1 cellular context compared by ENCODE assay signal in the genomic region with DNA sequence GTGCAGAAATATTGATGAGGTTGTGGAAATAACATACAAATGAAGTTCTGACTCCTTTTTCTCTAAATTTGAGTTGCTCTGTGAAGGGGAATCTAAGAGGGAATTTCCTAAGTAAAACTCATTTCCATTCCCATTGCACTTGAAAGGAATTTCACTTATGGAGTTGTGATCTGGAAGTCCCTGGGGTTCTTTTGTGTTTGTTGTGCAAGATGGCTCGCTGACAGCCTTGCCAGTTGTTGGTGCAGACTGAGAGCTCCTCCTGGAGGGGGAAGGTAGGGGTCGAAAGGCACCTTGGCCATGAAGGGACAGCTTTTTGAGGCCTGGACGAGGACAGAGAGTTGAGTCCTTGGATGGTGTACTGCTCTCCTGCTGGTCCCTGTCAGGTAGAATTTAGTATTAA.
TF ChIP-seq lines count a peak whose summit lies in the region.

No MANE protein-coding gene starts in this region.

TF ChIP-seq in H1, 55 proteins besides CTCF, POLR2A, EP300 and RAD21 (continued from another document):
- TF ChIP-seq, protein P1, sequence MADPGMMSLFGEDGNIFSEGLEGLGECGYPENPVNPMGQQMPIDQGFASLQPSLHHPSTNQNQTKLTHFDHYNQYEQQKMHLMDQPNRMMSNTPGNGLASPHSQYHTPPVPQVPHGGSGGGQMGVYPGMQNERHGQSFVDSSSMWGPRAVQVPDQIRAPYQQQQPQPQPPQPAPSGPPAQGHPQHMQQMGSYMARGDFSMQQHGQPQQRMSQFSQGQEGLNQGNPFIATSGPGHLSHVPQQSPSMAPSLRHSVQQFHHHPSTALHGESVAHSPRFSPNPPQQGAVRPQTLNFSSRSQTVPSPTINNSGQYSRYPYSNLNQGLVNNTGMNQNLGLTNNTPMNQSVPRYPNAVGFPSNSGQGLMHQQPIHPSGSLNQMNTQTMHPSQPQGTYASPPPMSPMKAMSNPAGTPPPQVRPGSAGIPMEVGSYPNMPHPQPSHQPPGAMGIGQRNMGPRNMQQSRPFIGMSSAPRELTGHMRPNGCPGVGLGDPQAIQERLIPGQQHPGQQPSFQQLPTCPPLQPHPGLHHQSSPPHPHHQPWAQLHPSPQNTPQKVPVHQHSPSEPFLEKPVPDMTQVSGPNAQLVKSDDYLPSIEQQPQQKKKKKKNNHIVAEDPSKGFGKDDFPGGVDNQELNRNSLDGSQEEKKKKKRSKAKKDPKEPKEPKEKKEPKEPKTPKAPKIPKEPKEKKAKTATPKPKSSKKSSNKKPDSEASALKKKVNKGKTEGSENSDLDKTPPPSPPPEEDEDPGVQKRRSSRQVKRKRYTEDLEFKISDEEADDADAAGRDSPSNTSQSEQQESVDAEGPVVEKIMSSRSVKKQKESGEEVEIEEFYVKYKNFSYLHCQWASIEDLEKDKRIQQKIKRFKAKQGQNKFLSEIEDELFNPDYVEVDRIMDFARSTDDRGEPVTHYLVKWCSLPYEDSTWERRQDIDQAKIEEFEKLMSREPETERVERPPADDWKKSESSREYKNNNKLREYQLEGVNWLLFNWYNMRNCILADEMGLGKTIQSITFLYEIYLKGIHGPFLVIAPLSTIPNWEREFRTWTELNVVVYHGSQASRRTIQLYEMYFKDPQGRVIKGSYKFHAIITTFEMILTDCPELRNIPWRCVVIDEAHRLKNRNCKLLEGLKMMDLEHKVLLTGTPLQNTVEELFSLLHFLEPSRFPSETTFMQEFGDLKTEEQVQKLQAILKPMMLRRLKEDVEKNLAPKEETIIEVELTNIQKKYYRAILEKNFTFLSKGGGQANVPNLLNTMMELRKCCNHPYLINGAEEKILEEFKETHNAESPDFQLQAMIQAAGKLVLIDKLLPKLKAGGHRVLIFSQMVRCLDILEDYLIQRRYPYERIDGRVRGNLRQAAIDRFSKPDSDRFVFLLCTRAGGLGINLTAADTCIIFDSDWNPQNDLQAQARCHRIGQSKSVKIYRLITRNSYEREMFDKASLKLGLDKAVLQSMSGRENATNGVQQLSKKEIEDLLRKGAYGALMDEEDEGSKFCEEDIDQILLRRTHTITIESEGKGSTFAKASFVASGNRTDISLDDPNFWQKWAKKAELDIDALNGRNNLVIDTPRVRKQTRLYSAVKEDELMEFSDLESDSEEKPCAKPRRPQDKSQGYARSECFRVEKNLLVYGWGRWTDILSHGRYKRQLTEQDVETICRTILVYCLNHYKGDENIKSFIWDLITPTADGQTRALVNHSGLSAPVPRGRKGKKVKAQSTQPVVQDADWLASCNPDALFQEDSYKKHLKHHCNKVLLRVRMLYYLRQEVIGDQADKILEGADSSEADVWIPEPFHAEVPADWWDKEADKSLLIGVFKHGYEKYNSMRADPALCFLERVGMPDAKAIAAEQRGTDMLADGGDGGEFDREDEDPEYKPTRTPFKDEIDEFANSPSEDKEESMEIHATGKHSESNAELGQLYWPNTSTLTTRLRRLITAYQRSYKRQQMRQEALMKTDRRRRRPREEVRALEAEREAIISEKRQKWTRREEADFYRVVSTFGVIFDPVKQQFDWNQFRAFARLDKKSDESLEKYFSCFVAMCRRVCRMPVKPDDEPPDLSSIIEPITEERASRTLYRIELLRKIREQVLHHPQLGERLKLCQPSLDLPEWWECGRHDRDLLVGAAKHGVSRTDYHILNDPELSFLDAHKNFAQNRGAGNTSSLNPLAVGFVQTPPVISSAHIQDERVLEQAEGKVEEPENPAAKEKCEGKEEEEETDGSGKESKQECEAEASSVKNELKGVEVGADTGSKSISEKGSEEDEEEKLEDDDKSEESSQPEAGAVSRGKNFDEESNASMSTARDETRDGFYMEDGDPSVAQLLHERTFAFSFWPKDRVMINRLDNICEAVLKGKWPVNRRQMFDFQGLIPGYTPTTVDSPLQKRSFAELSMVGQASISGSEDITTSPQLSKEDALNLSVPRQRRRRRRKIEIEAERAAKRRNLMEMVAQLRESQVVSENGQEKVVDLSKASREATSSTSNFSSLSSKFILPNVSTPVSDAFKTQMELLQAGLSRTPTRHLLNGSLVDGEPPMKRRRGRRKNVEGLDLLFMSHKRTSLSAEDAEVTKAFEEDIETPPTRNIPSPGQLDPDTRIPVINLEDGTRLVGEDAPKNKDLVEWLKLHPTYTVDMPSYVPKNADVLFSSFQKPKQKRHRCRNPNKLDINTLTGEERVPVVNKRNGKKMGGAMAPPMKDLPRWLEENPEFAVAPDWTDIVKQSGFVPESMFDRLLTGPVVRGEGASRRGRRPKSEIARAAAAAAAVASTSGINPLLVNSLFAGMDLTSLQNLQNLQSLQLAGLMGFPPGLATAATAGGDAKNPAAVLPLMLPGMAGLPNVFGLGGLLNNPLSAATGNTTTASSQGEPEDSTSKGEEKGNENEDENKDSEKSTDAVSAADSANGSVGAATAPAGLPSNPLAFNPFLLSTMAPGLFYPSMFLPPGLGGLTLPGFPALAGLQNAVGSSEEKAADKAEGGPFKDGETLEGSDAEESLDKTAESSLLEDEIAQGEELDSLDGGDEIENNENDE (IDR thresholded peaks at IDR 0.05; ENCODE audit: insufficient replicate concordance, low read length), result no peak
- TF ChIP-seq MAFK (IDR thresholded peaks at IDR 0.05; ENCODE audit: low read depth, low read length), result no peak
- no peak for TF ChIP-seq CREB1 (IDR thresholded peaks at IDR 0.05)
- no peak for TF ChIP-seq CHD1 (IDR thresholded peaks at IDR 0.05; ENCODE audit: low read depth, low read length)
- TF ChIP-seq TCF12 (IDR thresholded peaks at IDR 0.05; ENCODE audit: low read depth, low read length), result no peak
- no peak for TF ChIP-seq SP4 (IDR thresholded peaks at IDR 0.05; ENCODE audit: low read length)
- TF ChIP-seq, protein P2, sequence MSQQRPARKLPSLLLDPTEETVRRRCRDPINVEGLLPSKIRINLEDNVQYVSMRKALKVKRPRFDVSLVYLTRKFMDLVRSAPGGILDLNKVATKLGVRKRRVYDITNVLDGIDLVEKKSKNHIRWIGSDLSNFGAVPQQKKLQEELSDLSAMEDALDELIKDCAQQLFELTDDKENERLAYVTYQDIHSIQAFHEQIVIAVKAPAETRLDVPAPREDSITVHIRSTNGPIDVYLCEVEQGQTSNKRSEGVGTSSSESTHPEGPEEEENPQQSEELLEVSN (IDR thresholded peaks at IDR 0.05), result no peak
- TF ChIP-seq SAP30 (IDR thresholded peaks at IDR 0.05; ENCODE audit: insufficient read depth, insufficient replicate concordance, low read length), result no peak
- no peak for TF ChIP-seq RFX5 (IDR thresholded peaks at IDR 0.05; ENCODE audit: borderline replicate concordance, low read depth, low read length)
- TF ChIP-seq, protein P3, sequence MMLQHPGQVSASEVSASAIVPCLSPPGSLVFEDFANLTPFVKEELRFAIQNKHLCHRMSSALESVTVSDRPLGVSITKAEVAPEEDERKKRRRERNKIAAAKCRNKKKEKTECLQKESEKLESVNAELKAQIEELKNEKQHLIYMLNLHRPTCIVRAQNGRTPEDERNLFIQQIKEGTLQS (IDR thresholded peaks at IDR 0.05; ENCODE audit: insufficient read depth, low read depth, low read length), result no peak
- TF ChIP-seq RBBP5 (IDR thresholded peaks at IDR 0.05; ENCODE audit: borderline replicate concordance, low read depth, low read length), result no peak
- TF ChIP-seq SP1 (IDR thresholded peaks at IDR 0.05; ENCODE audit: low read depth, low read length), result no peak
- no peak for TF ChIP-seq TAF7 (optimal IDR thresholded peaks at IDR 0.05; ENCODE audit: borderline replicate concordance, low read depth, low read length)
- no peak for TF ChIP-seq BACH1 (IDR thresholded peaks at IDR 0.05; ENCODE audit: low read length)
- no peak for TF ChIP-seq SIX5 (IDR thresholded peaks at IDR 0.05; ENCODE audit: low read depth, low read length)
- no peak for TF ChIP-seq JUN (IDR thresholded peaks at IDR 0.05; ENCODE audit: low read depth, low read length)
- no peak for TF ChIP-seq TBP (IDR thresholded peaks at IDR 0.05; ENCODE audit: low read depth, low read length)
- TF ChIP-seq KDM5A (IDR thresholded peaks at IDR 0.05; ENCODE audit: low read length), result no peak
- TF ChIP-seq CTBP2 (IDR thresholded peaks at IDR 0.05; ENCODE audit: borderline replicate concordance, insufficient read depth, insufficient read length, low read length), result no peak
- TF ChIP-seq TAF1 (IDR thresholded peaks at IDR 0.05; ENCODE audit: low read depth, low read length), result no peak
- TF ChIP-seq BCL11A (IDR thresholded peaks at IDR 0.05; ENCODE audit: low read depth in 2 of 2, low read length in 2 of 2), result no peak
- no peak for TF ChIP-seq KDM4A (IDR thresholded peaks at IDR 0.05; ENCODE audit: low read depth, low read length, severe bottlenecking)
- TF ChIP-seq, protein P4, sequence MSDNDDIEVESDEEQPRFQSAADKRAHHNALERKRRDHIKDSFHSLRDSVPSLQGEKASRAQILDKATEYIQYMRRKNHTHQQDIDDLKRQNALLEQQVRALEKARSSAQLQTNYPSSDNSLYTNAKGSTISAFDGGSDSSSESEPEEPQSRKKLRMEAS (IDR thresholded peaks at IDR 0.05), result 0 out of 2 replicates have a peak, but pooled peaks have one; percentile 33
- TF ChIP-seq HDAC2 (IDR thresholded peaks at IDR 0.05; ENCODE audit: borderline replicate concordance in 1 of 2, low read depth in 2 of 2, low read length in 2 of 2), result 0 out of 4 replicates have a peak, but pooled peaks of 1 of the 2 experiments have one; percentile 13
- TF ChIP-seq CEBPB (IDR thresholded peaks at IDR 0.05; ENCODE audit: low read depth, low read length), result peak; percentile 91
- TF ChIP-seq ASH2L (IDR thresholded peaks at IDR 0.05; ENCODE audit: low read length), result no peak
- TF ChIP-seq RNF2 (IDR thresholded peaks at IDR 0.05; ENCODE audit: borderline replicate concordance, low read depth, low read length, missing control alignments, poor library complexity, severe bottlenecking), result no peak
